ENCODE assay signal across 1 cellular context in the genomic region with DNA sequence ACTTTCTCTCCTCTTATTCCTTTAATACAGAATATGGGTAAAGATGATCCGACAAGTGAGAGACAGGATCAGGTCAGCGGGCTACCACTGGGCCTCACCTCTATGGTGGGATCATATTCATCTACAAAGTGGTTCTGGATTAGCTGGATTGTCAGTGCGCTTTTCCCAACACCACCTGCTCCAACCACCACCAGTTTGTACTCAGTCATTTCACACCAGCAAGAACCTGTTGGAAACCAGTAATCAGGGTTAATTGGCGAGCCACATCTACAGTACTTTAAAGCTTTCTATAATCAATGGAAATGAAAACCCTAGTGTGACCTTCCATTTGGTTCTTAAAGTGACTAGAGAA.
TF ChIP-seq lines count a peak whose summit lies in the region.

No MANE protein-coding gene starts in this region.

TF ChIP-seq in liver, 16 proteins besides CTCF, POLR2A, EP300 and RAD21 (continued from another document):
- TF ChIP-seq, protein P1, sequence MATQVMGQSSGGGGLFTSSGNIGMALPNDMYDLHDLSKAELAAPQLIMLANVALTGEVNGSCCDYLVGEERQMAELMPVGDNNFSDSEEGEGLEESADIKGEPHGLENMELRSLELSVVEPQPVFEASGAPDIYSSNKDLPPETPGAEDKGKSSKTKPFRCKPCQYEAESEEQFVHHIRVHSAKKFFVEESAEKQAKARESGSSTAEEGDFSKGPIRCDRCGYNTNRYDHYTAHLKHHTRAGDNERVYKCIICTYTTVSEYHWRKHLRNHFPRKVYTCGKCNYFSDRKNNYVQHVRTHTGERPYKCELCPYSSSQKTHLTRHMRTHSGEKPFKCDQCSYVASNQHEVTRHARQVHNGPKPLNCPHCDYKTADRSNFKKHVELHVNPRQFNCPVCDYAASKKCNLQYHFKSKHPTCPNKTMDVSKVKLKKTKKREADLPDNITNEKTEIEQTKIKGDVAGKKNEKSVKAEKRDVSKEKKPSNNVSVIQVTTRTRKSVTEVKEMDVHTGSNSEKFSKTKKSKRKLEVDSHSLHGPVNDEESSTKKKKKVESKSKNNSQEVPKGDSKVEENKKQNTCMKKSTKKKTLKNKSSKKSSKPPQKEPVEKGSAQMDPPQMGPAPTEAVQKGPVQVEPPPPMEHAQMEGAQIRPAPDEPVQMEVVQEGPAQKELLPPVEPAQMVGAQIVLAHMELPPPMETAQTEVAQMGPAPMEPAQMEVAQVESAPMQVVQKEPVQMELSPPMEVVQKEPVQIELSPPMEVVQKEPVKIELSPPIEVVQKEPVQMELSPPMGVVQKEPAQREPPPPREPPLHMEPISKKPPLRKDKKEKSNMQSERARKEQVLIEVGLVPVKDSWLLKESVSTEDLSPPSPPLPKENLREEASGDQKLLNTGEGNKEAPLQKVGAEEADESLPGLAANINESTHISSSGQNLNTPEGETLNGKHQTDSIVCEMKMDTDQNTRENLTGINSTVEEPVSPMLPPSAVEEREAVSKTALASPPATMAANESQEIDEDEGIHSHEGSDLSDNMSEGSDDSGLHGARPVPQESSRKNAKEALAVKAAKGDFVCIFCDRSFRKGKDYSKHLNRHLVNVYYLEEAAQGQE (IDR thresholded peaks at IDR 0.05), result no peak
